2 cellular contexts compared by ENCODE assay signal in the genomic region with DNA sequence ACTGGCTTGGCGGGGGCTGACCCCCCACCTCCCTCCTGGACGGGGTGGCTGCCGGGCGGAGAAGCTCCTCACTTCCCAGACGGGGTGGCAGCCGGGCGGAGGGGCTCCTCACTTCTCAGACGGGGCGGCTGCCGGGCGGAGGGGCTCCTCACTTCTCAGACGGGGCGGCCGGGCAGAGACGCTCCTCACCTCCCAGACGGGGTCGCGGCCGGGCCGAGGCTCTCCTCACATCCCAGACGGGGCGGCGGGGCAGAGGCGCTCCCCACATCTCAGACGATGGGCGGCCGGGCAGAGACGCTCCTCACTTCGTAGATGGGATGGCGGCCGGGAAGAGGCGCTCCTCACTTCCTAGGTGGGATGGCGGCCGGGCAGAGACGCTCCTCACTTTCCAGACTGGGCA. TPM values are rescaled to one million over a fixed set of nuclear protein-coding genes. Genes with fewer than 3 reads are reported as not detected.
"Had no signal": no experiment of that assay in that cellular context is flagged by ENCODE, and none has a peak within 500 bp of the region (broad histone marks: within the 10 kb centered on the region; RNA-seq: fewer than 3 reads in every experiment).

No MANE protein-coding gene starts in this region.

RNA-seq across cellular contexts. Expression of gene KCNN1, which starts 38.8 kb away (rescaled TPM):
- total RNA-seq: GM23248, HFFc6 had no signal
